Comparison of ENCODE assay signal across 10 cellular contexts in the genomic region with DNA sequence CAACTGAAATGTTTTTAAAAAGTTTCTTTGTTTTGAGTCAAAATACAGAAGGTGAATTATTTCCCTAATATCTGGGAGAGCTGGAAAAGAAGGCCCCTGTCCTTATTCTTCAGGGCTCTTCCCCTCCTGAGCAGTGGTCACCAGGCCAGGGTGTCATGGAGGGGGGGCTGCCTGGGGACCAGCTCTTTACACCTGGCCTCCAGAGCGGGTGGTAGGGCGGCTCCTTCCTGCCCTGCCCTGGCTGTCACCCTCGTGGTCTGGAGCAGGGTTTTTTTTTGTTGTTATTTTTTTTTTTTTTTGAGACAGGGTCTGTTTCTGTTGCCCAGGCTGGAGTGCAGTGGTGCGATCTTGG. TPM values are rescaled to one million over a fixed set of nuclear protein-coding genes. Genes with fewer than 3 reads are reported as not detected.
DNase-seq lines count a peak whose midpoint lies in the region; ATAC-seq lines count a peak whose summit lies in the region.
"Had no signal": no experiment of that assay in that cellular context is flagged by ENCODE, and none has a peak within 500 bp of the region (broad histone marks: within the 10 kb centered on the region; RNA-seq: fewer than 3 reads in every experiment).

No MANE protein-coding gene starts in this region.

- H3K9me3 Mint-ChIP-seq in stimulated activated naive CD8-positive, alpha-beta T cell treated with anti-CD3 and anti-CD28 coated beads, Interleukin-15, Interleukin-2, amounts not matched to agents 100 ng/mL and 50 ng/mL, for 24 hours: no peaks in the 10 kb centered on the region
- H3K9me3 Mint-ChIP-seq in dendritic cell treated with granulocyte-macrophage colony-stimulating factor and Interleukin-4, amounts not matched to agents 40 ng/mL and 50 ng/mL, for 4 days: no peaks in the 10 kb centered on the region
- peaks cover 0 to 12% (median 0%) of the 10 kb centered on the region in 11 donors for H3K9me3 Mint-ChIP-seq in naive thymus-derived CD4-positive, alpha-beta T cell

- peak overlapping the region; percentile 78 for H3K27ac ChIP-seq in naive thymus-derived CD4-positive, alpha-beta T cell (ENCODE audit: low read depth, low read length)
- H3K27ac ChIP-seq: KMS-11 had no signal

- H3K4me3 Mint-ChIP-seq in stimulated activated naive CD8-positive, alpha-beta T cell treated with anti-CD3 and anti-CD28 coated beads, Interleukin-15, Interleukin-2, amounts not matched to agents 100 ng/mL and 50 ng/mL, for 24 hours: peak overlapping the region; percentile 71
- peak overlapping the region; percentile 95 for H3K4me3 Mint-ChIP-seq in dendritic cell treated with granulocyte-macrophage colony-stimulating factor and Interleukin-4, amounts not matched to agents 40 ng/mL and 50 ng/mL, for 4 days
- peak overlapping the region; percentile 89 to 100 (median 94) for H3K4me3 Mint-ChIP-seq in naive thymus-derived CD4-positive, alpha-beta T cell

- H3K36me3 Mint-ChIP-seq in stimulated activated naive CD8-positive, alpha-beta T cell treated with anti-CD3 and anti-CD28 coated beads, Interleukin-15, Interleukin-2, amounts not matched to agents 100 ng/mL and 50 ng/mL, for 24 hours (ENCODE audit: low read depth): peaks cover 7% of the 10 kb centered on the region
- peaks cover 92% of the 10 kb centered on the region for H3K36me3 Mint-ChIP-seq in dendritic cell treated with granulocyte-macrophage colony-stimulating factor and Interleukin-4, amounts not matched to agents 40 ng/mL and 50 ng/mL, for 4 days (ENCODE audit: low read depth)
- peaks cover 0 to 16% (median 4%) of the 10 kb centered on the region in 5 donors for H3K36me3 Mint-ChIP-seq in naive thymus-derived CD4-positive, alpha-beta T cell

- ATAC-seq in stimulated activated naive CD8-positive, alpha-beta T cell treated with anti-CD3 and anti-CD28 coated beads, Interleukin-15, Interleukin-2, amounts not matched to agents 100 U/mL and 50 U/mL, for 24 hours: no peak
- peak; percentile 23 for ATAC-seq in naive thymus-derived CD4-positive, alpha-beta T cell
- ATAC-seq in GM21360 (IDR thresholded peaks at IDR 0.05; ENCODE audit: unreplicated experiment) (no peak), GM19035 (IDR thresholded peaks at IDR 0.05; ENCODE audit: unreplicated experiment) (no peak), GM21381 (IDR thresholded peaks at IDR 0.05; ENCODE audit: unreplicated experiment) (no peak)

- no peaks in the 10 kb centered on the region for H3K27me3 Mint-ChIP-seq in stimulated activated naive CD8-positive, alpha-beta T cell treated with anti-CD3 and anti-CD28 coated beads, Interleukin-15, Interleukin-2, amounts not matched to agents 100 ng/mL and 50 ng/mL, for 24 hours
- H3K27me3 Mint-ChIP-seq in dendritic cell treated with granulocyte-macrophage colony-stimulating factor and Interleukin-4, amounts not matched to agents 40 ng/mL and 50 ng/mL, for 4 days: peaks cover 2% of the 10 kb centered on the region
- H3K27me3 Mint-ChIP-seq in naive thymus-derived CD4-positive, alpha-beta T cell: no peaks in the 10 kb centered on the region

- H3K4me1 ChIP-seq in naive thymus-derived CD4-positive, alpha-beta T cell (ENCODE audit: control insufficient read depth in 2 of 2, insufficient read depth in 2 of 2, low read length in 2 of 2): peaks cover 69 to 83% of the 10 kb centered on the region in 2 donors

- peak overlapping the region; percentile 80 for H3K27ac Mint-ChIP-seq in stimulated activated naive CD8-positive, alpha-beta T cell treated with anti-CD3 and anti-CD28 coated beads, Interleukin-15, Interleukin-2, amounts not matched to agents 100 ng/mL and 50 ng/mL, for 24 hours
- H3K27ac Mint-ChIP-seq in dendritic cell treated with granulocyte-macrophage colony-stimulating factor and Interleukin-4, amounts not matched to agents 40 ng/mL and 50 ng/mL, for 4 days: peak overlapping the region; percentile 82
- peak overlapping the region; percentile 90 to 99 (median 97) for H3K27ac Mint-ChIP-seq in naive thymus-derived CD4-positive, alpha-beta T cell

- POLR2A ChIA-PET in naive thymus-derived CD4-positive, alpha-beta T cell (lab: Charles Lee): interaction anchor here (0.6 to 10.1 kb wide), 14 partner anchors 19 to 363 kb away, joined by 4 to 244 read pairs (median 6); partner anchors contain the start of genes FAAP20, MORN1 and RER1

- H3K4me1 Mint-ChIP-seq in stimulated activated naive CD8-positive, alpha-beta T cell treated with anti-CD3 and anti-CD28 coated beads, Interleukin-15, Interleukin-2, amounts not matched to agents 100 ng/mL and 50 ng/mL, for 24 hours (ENCODE audit: low read depth): peaks cover 82% of the 10 kb centered on the region
- peaks cover 94% of the 10 kb centered on the region for H3K4me1 Mint-ChIP-seq in dendritic cell treated with granulocyte-macrophage colony-stimulating factor and Interleukin-4, amounts not matched to agents 40 ng/mL and 50 ng/mL, for 4 days (ENCODE audit: low read depth)
- H3K4me1 Mint-ChIP-seq in naive thymus-derived CD4-positive, alpha-beta T cell: peaks cover 55 to 76% (median 65%) of the 10 kb centered on the region in 7 donors

- H3K4me3 ChIP-seq in naive thymus-derived CD4-positive, alpha-beta T cell (ENCODE audit: low read length): peak overlapping the region; percentile 83

- no peak for DNase-seq in stimulated activated naive CD8-positive, alpha-beta T cell treated with anti-CD3 and anti-CD28 coated beads, Interleukin-15, Interleukin-2, amounts not matched to agents 100 U/mL and 50 U/mL, for 24 hours
- no peak for DNase-seq in naive thymus-derived CD4-positive, alpha-beta T cell
- no peak for DNase-seq in NCI-H1417 treated with DMSO at 0.1 percent for 48 hours (lab: John Stamatoyannopoulos, UW)
- DNase-seq: DMS79 had no signal

- intact Hi-C loops in dendritic cell treated with granulocyte-macrophage colony-stimulating factor and Interleukin-4, amounts not matched to agents 40 ng/mL and 50 ng/mL, for 4 days (cut with micrococcal nuclease): loop anchor here (5.0 kb wide), 3 partner anchors 37 to 78 kb away; no protein-coding TSS in a partner anchor
- intact Hi-C loops in naive thymus-derived CD4-positive, alpha-beta T cell (cut with micrococcal nuclease): loop anchor here in 1 of 2 donors (1.0 kb wide), 1 partner anchor 67 kb away; no protein-coding TSS in a partner anchor

- no peaks in the 10 kb centered on the region for H3K9me3 ChIP-seq in naive thymus-derived CD4-positive, alpha-beta T cell (ENCODE audit: control insufficient read depth in 2 of 3, low read length in 3 of 3)

- peaks cover 0 to 19% (median 0%) of the 10 kb centered on the region in 3 experiments for H3K36me3 ChIP-seq in naive thymus-derived CD4-positive, alpha-beta T cell (ENCODE audit: control insufficient read depth in 2 of 3, insufficient read depth in 3 of 3, low read length in 3 of 3)

- CTCF ChIA-PET in naive thymus-derived CD4-positive, alpha-beta T cell (lab: Charles Lee): interaction anchor here (0.8 to 1.9 kb wide), 9 partner anchors 9 to 81 kb away, joined by 3 to 6 read pairs (median 5); partner anchors contain the start of gene FAAP20

- no peaks in the 10 kb centered on the region for H3K27me3 ChIP-seq in naive thymus-derived CD4-positive, alpha-beta T cell (ENCODE audit: control insufficient read depth in 2 of 2, insufficient read depth in 2 of 2, low read length in 2 of 2)

RNA-seq across cellular contexts. Expression of gene SKI, which starts 6.6 kb away (rescaled TPM):
- total RNA-seq in naive thymus-derived CD4-positive, alpha-beta T cell: 100 to 1,000 TPM in 2 of 5 experiments, 10 to 100 TPM in 3; 63.4 to 278 (median 97.9) TPM
- polyA plus RNA-seq in naive thymus-derived CD4-positive, alpha-beta T cell: under 1 TPM; 0.61 to 0.92 TPM

RNA-seq across cellular contexts. Expression of gene FAAP20, which starts 40.2 kb away (rescaled TPM):
- 10 to 100 TPM; 43.2 to 56.2 (median 48.8) TPM for total RNA-seq in naive thymus-derived CD4-positive, alpha-beta T cell
- polyA plus RNA-seq in naive thymus-derived CD4-positive, alpha-beta T cell: 10 to 100 TPM; 55.9 to 77.0 TPM
